ENCODE assay signal across 8 cellular contexts in genomic region chr9:33813712-33814641, GRCh38. TPM values are rescaled to one million over a fixed set of nuclear protein-coding genes. Genes with fewer than 3 reads are reported as not detected.
DNase-seq lines count a peak whose midpoint lies in the region; ATAC-seq, FAIRE-seq and TF ChIP-seq lines count a peak whose summit lies in the region.

No MANE protein-coding gene starts in this region.

- peak; percentile 70 to 83 for TF ChIP-seq CTCF in right atrium auricular region (IDR thresholded peaks at IDR 0.05)
- peak; percentile 64 for TF ChIP-seq CTCF in retinal pigment epithelial cell (conservative IDR thresholded peaks at IDR 0.05; ENCODE audit: low read depth, low read length)

- peaks cover 26% of the 10 kb centered on the region for H3K27me3 Mint-ChIP-seq in activated CD4-positive, alpha-beta memory T cell treated with anti-CD3 and anti-CD28 coated beads, Interleukin-2, amount 10 ng/mL, durations not matched to agents 7 days and 5 days

- H3K36me3 ChIP-seq in right atrium auricular region: no peaks in the 10 kb centered on the region

- H3K27me3 ChIP-seq in right atrium auricular region: no peaks in the 10 kb centered on the region

- POLR2A ChIA-PET in activated CD4-positive, alpha-beta memory T cell treated with anti-CD3 and anti-CD28 coated beads, Interleukin-2, amount 10 ng/mL, durations not matched to agents 7 days and 5 days (lab: Charles Lee): interaction anchor here (0.9 to 1.4 kb wide), 5 partner anchors 22 to 235 kb away, joined by 3 to 12 read pairs (median 4); partner anchors contain the start of gene UBAP2

- CTCF ChIA-PET in activated CD4-positive, alpha-beta memory T cell treated with anti-CD3 and anti-CD28 coated beads, Interleukin-2, amount 10 ng/mL, durations not matched to agents 7 days and 5 days (lab: Charles Lee): interaction anchor here (0.6 to 4.5 kb wide), 47 partner anchors 9 to 1743 kb away, joined by 3 to 43 read pairs (median 4); partner anchors contain the start of gene UBAP2

- H3K4me1 ChIP-seq in right atrium auricular region: peaks cover 0 to 32% of the 10 kb centered on the region in 2 donors

- H3K9me3 Mint-ChIP-seq in activated CD4-positive, alpha-beta memory T cell treated with anti-CD3 and anti-CD28 coated beads, Interleukin-2, amount 10 ng/mL, durations not matched to agents 7 days and 5 days: no peaks in the 10 kb centered on the region

- H3K27ac ChIP-seq in right atrium auricular region: peak overlapping the region; percentile 31 to 48

- ATAC-seq in Right ventricle myocardium superior (ENCODE audit: poor library complexity) (no peak), GM18517 (IDR thresholded peaks at IDR 0.05; ENCODE audit: unreplicated experiment) (no peak)

- no peaks in the 10 kb centered on the region for H3K9me3 ChIP-seq in right atrium auricular region

- no peak for DNase-seq in right atrium auricular region (ENCODE audit: low spot score)
- DNase-seq in Right ventricle myocardium superior: no peak
- peak; percentile 38 for DNase-seq in NCI-H146 (lab: John Stamatoyannopoulos, UW)
- no peak for DNase-seq in activated CD4-positive, alpha-beta memory T cell treated with anti-CD3 and anti-CD28 coated beads, Interleukin-2, amount 10 ng/mL, durations not matched to agents 7 days and 5 days
- peak; percentile 45 to 50 for DNase-seq in frontal cortex (ENCODE audit: low spot score in 2 of 2)
- DNase-seq in retinal pigment epithelial cell (ENCODE audit: low read depth): peak; percentile 81
- no peak for DNase-seq in GDM1 (lab: John Stamatoyannopoulos, UW)

- H3K27ac Mint-ChIP-seq in activated CD4-positive, alpha-beta memory T cell treated with anti-CD3 and anti-CD28 coated beads, Interleukin-2, amount 10 ng/mL, durations not matched to agents 7 days and 5 days: peak overlapping the region; percentile 68

- H3K4me1 Mint-ChIP-seq in activated CD4-positive, alpha-beta memory T cell treated with anti-CD3 and anti-CD28 coated beads, Interleukin-2, amount 10 ng/mL, durations not matched to agents 7 days and 5 days: peaks cover 42% of the 10 kb centered on the region

- no peak overlapping the region for H3K4me3 Mint-ChIP-seq in activated CD4-positive, alpha-beta memory T cell treated with anti-CD3 and anti-CD28 coated beads, Interleukin-2, amount 10 ng/mL, durations not matched to agents 7 days and 5 days

- H3K4me3 ChIP-seq in right atrium auricular region (no peak overlapping the region), retinal pigment epithelial cell (ENCODE audit: low read length) (no peak overlapping the region)

- intact Hi-C loops in Right ventricle myocardium superior (cut with DNase I): loop anchor here (5.0 kb wide), 1 partner anchor 38 kb away; no protein-coding TSS in a partner anchor

- peak; percentile 56 for FAIRE-seq in frontal cortex (lab: Jason Lieb, UNC)

- peaks cover 7% of the 10 kb centered on the region for H3K36me3 Mint-ChIP-seq in activated CD4-positive, alpha-beta memory T cell treated with anti-CD3 and anti-CD28 coated beads, Interleukin-2, amount 10 ng/mL, durations not matched to agents 7 days and 5 days (ENCODE audit: low read depth)

RNA-seq across cellular contexts. Expression of gene UBE2R2, which starts 3.0 kb away (rescaled TPM):
- total RNA-seq in right atrium auricular region (10 to 100 TPM; 26.6 to 29.0 TPM), Right ventricle myocardium superior (44.4 TPM), frontal cortex (28.5 TPM)
- total RNA-seq in activated CD4-positive, alpha-beta memory T cell treated with anti-CD3 and anti-CD28 coated beads, Interleukin-2, amount 10 ng/mL, durations not matched to agents 7 days and 5 days: 10 to 100 TPM; 35.8 to 37.7 TPM

RNA-seq across cellular contexts. Expression of gene PRSS3, which starts 18.6 kb away (rescaled TPM):
- total RNA-seq in right atrium auricular region (1 to 10 TPM in 1 of 2 donors, not detected in 1; 3.5 TPM), Right ventricle myocardium superior (not detected), frontal cortex (1.2 TPM)
- total RNA-seq in activated CD4-positive, alpha-beta memory T cell treated with anti-CD3 and anti-CD28 coated beads, Interleukin-2, amount 10 ng/mL, durations not matched to agents 7 days and 5 days: not detected

Comparison
In these comparisons a context has a peak if more than half of its experiments do, and no peak if none do; other contexts are left out.
1. DNase-seq: peak in NCI-H146 (single experiment), frontal cortex (2 of 2) and retinal pigment epithelial cell (single experiment); none in right atrium auricular region (single experiment), Right ventricle myocardium superior (single experiment), activated CD4-positive, alpha-beta memory T cell treated with anti-CD3 and anti-CD28 coated beads, Interleukin-2, amount 10 ng/mL, durations not matched to agents 7 days and 5 days (single experiment) and GDM1 (single experiment).